Comparison of ENCODE assay signal across 1 cellular context in genomic region chr7:66970310-66970709, GRCh38.
TF ChIP-seq lines count a peak whose summit lies in the region.

No MANE protein-coding gene starts in this region.

TF ChIP-seq in A549, 52 proteins besides CTCF, POLR2A, EP300 and RAD21:
- TF ChIP-seq RCOR1 (IDR thresholded peaks at IDR 0.05; ENCODE audit: low read depth, low read length) (no peak), EHF (CRISPR knock-in tag; IDR thresholded peaks at IDR 0.05) (no peak), E2F6 (IDR thresholded peaks at IDR 0.05; ENCODE audit: borderline replicate concordance, low read depth) (no peak), BHLHE40 (IDR thresholded peaks at IDR 0.05; ENCODE audit: low read depth, low read length) (no peak), ZC3H11A (IDR thresholded peaks at IDR 0.05) (no peak), RFX5 (IDR thresholded peaks at IDR 0.05) (no peak), ZSCAN20 (CRISPR knock-in tag; IDR thresholded peaks at IDR 0.05) (no peak), MYC (IDR thresholded peaks at IDR 0.05; ENCODE audit: borderline replicate concordance, low read length) (no peak), HEYL (CRISPR knock-in tag; IDR thresholded peaks at IDR 0.05) (no peak), NR3C1 (IDR thresholded peaks at IDR 0.05) (no peak), RARB (CRISPR knock-in tag; IDR thresholded peaks at IDR 0.05) (no peak), REST (IDR thresholded peaks at IDR 0.05) (no peak), CHD4 (IDR thresholded peaks at IDR 0.05; ENCODE audit: borderline replicate concordance) (no peak), HOXB13 (CRISPR knock-in tag; IDR thresholded peaks at IDR 0.05; ENCODE audit: low read depth) (no peak), CEBPB (IDR thresholded peaks at IDR 0.05) (no peak), POLR2AphosphoS2 (conservative IDR thresholded peaks at IDR 0.05; ENCODE audit: low read length) (no peak)
- TF ChIP-seq, protein P1, sequence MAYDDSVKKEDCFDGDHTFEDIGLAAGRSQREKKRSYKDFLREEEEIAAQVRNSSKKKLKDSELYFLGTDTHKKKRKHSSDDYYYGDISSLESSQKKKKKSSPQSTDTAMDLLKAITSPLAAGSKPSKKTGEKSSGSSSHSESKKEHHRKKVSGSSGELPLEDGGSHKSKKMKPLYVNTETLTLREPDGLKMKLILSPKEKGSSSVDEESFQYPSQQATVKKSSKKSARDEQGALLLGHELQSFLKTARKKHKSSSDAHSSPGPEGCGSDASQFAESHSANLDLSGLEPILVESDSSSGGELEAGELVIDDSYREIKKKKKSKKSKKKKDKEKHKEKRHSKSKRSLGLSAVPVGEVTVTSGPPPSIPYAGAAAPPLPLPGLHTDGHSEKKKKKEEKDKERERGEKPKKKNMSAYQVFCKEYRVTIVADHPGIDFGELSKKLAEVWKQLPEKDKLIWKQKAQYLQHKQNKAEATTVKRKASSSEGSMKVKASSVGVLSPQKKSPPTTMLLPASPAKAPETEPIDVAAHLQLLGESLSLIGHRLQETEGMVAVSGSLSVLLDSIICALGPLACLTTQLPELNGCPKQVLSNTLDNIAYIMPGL (CRISPR knock-in tag; IDR thresholded peaks at IDR 0.05; ENCODE audit: borderline replicate concordance), result no peak
- TF ChIP-seq, protein P2, sequence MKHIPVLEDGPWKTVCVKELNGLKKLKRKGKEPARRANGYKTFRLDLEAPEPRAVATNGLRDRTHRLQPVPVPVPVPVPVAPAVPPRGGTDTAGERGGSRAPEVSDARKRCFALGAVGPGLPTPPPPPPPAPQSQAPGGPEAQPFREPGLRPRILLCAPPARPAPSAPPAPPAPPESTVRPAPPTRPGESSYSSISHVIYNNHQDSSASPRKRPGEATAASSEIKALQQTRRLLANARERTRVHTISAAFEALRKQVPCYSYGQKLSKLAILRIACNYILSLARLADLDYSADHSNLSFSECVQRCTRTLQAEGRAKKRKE (CRISPR knock-in tag; IDR thresholded peaks at IDR 0.05; ENCODE audit: low read depth), result no peak
TF ChIP-seq in A549: peak in this region for 0.
